ENCODE assay signal across 8 cellular contexts in the genomic region with DNA sequence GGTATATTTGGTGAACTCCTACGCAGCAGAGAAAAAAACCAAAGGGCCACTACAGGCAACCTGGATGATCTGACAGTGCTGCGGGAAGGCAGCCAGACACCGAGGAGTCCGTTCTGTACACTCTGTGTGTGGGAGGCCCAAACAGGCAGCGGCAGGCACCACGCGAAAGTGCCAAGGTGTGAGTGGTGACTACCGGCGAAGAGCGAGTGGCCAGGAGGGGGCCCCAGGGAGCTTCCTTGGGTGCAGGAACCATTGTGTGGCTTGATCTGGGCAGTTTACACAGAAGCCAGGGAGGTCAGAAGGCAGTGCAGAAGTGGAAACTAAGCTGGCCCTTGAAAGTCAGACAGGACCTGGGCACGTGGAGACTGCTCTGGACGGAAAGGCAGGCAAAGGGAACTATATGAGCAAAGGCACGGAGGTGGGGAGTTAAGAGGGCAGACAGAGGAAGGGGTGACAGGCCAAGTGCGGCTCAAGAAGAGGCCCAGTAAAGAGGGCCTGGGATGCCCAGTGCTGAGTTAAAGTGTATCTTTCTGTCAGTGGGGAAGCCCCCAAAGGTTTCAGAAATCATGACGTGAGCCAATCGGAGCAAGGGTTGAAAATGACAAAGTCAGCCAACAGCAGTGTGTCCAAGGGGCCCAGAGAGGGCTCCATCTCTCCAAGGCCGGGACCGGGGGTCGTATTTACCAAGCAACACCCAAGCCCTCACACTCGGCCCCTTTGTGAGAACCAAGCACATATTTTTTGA. TPM values are rescaled to one million over a fixed set of nuclear protein-coding genes. Genes with fewer than 3 reads are reported as not detected.
A peak's percentile ranks its signal among the peaks of the same experiment; 100 is the strongest.
DNase-seq lines count a peak whose midpoint lies in the region; ATAC-seq and TF ChIP-seq lines count a peak whose summit lies in the region.

No MANE protein-coding gene starts in this region.

- no peak overlapping the region for H3K4me3 Mint-ChIP-seq in activated CD8-positive, alpha-beta T cell treated with anti-CD3 and anti-CD28 coated beads for 36 hours
- no peak overlapping the region for H3K4me3 Mint-ChIP-seq in nephron progenitor cell

- TF ChIP-seq CTCF in BE2C (IDR thresholded peaks at IDR 0.05; ENCODE audit: low read depth, low read length) (peak; percentile 60), nephron progenitor cell (IDR thresholded peaks at IDR 0.05) (peak; percentile 23)
- peak; percentile 56 for TF ChIP-seq CTCF in activated CD8-positive, alpha-beta T cell treated with anti-CD3 and anti-CD28 coated beads for 36 hours (IDR thresholded peaks at IDR 0.05)

- DNase-seq in BE2C (peak; percentile 51), HT-29 (ENCODE audit: low spot score) (peak; percentile 40), erythroblast (lab: John Stamatoyannopoulos, UW) (peak; percentile 50 to 62), nephron progenitor cell (no peak), aorta (peak; percentile 61 to 85)
- peak; percentile 73 for DNase-seq in activated CD8-positive, alpha-beta T cell treated with anti-CD3 and anti-CD28 coated beads for 36 hours

- 59 to 65% methylated on average over 20 of the region's 20 CpGs for WGBS in aorta, 2 donors

- H3K4me3 ChIP-seq in BE2C (ENCODE audit: low read depth, low read length) (no peak overlapping the region), aorta (ENCODE audit: low read length in 2 of 2) (no peak overlapping the region)

- no peak for TF ChIP-seq POLR2A in erythroblast (IDR thresholded peaks at IDR 0.05; ENCODE audit: low read length)

- H3K27ac Mint-ChIP-seq in activated CD8-positive, alpha-beta T cell treated with anti-CD3 and anti-CD28 coated beads for 36 hours = peak overlapping the region; percentile 34
- H3K27ac Mint-ChIP-seq in nephron progenitor cell = no peak overlapping the region

- H3K4me1 ChIP-seq in BE2C = 0 out of 2 replicates have a peak, but pooled peaks cover 4% of the 10 kb centered on the region
- peaks cover 0 to 8% of the 10 kb centered on the region in 2 donors for H3K4me1 ChIP-seq in aorta (ENCODE audit: control insufficient read depth in 1 of 2, insufficient read depth in 2 of 2, low read length in 2 of 2)

- intact Hi-C loops in activated CD8-positive, alpha-beta T cell treated with anti-CD3 and anti-CD28 coated beads for 36 hours (cut with micrococcal nuclease) = no loop called here
- intact Hi-C loops in aorta (cut with DNase I) = loop anchor here (2.0 to 5.0 kb wide), 2 partner anchors 80 to 91 kb away; no protein-coding TSS in a partner anchor

- H3K9me3 Mint-ChIP-seq in activated CD8-positive, alpha-beta T cell treated with anti-CD3 and anti-CD28 coated beads for 36 hours = no peaks in the 10 kb centered on the region
- no peaks in the 10 kb centered on the region for H3K9me3 Mint-ChIP-seq in nephron progenitor cell

- peak; percentile 79 for ATAC-seq in activated CD8-positive, alpha-beta T cell treated with anti-CD3 and anti-CD28 coated beads for 36 hours
- ATAC-seq in aorta (ENCODE audit: low FRiP score) (peak; percentile 38), GM21423 (IDR thresholded peaks at IDR 0.05; ENCODE audit: unreplicated experiment) (no peak), HG03432 (IDR thresholded peaks at IDR 0.05; ENCODE audit: unreplicated experiment) (no peak)

- H3K36me3 Mint-ChIP-seq in activated CD8-positive, alpha-beta T cell treated with anti-CD3 and anti-CD28 coated beads for 36 hours (ENCODE audit: low read depth) = peaks cover 3% of the 10 kb centered on the region
- peaks cover 39% of the 10 kb centered on the region for H3K36me3 Mint-ChIP-seq in nephron progenitor cell (ENCODE audit: low read depth)

- H3K9me3 ChIP-seq in BE2C (no peaks in the 10 kb centered on the region), aorta (ENCODE audit: control insufficient read depth, low read length) (no peaks in the 10 kb centered on the region)

- POLR2A ChIA-PET in activated CD8-positive, alpha-beta T cell treated with anti-CD3 and anti-CD28 coated beads for 36 hours (lab: Charles Lee) = interaction anchor here (1.5 kb wide), 1 partner anchor 8 kb away, joined by 4 read pairs; no protein-coding TSS in a partner anchor

- H3K4me1 Mint-ChIP-seq in activated CD8-positive, alpha-beta T cell treated with anti-CD3 and anti-CD28 coated beads for 36 hours (ENCODE audit: low read depth) = peaks cover 27% of the 10 kb centered on the region
- peaks cover 58% of the 10 kb centered on the region for H3K4me1 Mint-ChIP-seq in nephron progenitor cell

- H3K27me3 Mint-ChIP-seq in activated CD8-positive, alpha-beta T cell treated with anti-CD3 and anti-CD28 coated beads for 36 hours = no peaks in the 10 kb centered on the region
- H3K27me3 Mint-ChIP-seq in nephron progenitor cell (ENCODE audit: low read depth, poor library complexity) = peaks cover 9% of the 10 kb centered on the region

- H3K36me3 ChIP-seq in BE2C = no peaks in the 10 kb centered on the region
- H3K36me3 ChIP-seq in aorta (ENCODE audit: control insufficient read depth in 1 of 2, insufficient read depth in 2 of 2, low read length in 1 of 2) = no peaks in the 10 kb centered on the region

- H3K27me3 ChIP-seq in BE2C (no peaks in the 10 kb centered on the region), aorta (ENCODE audit: control insufficient read depth in 1 of 2, insufficient read depth in 2 of 2, low read length in 1 of 2) (no peaks in the 10 kb centered on the region)

- CTCF ChIA-PET in activated CD8-positive, alpha-beta T cell treated with anti-CD3 and anti-CD28 coated beads for 36 hours (lab: Charles Lee) = interaction anchor here (0.7 to 1.8 kb wide), 3 partner anchors 9 to 210 kb away, joined by 5 to 6 read pairs (median 6); no protein-coding TSS in a partner anchor

- no peak overlapping the region for H3K27ac ChIP-seq in aorta (ENCODE audit: low read depth in 1 of 2, low read length in 2 of 2)

RNA-seq across cellular contexts. Expression of a gene that starts 10.6 kb away (rescaled TPM):
- polyA plus RNA-seq in BE2C (2012; ENCODE audit: insufficient read depth, insufficient read length, low read depth) = 51.4 TPM
- 26.9 and 30.7 TPM in 2 replicates for total RNA-seq in HT-29 (2014; rRNA removed; shearing (Covaris generic))
- 10 to 100 TPM; 15.7 to 16.8 TPM for total RNA-seq in activated CD8-positive, alpha-beta T cell treated with anti-CD3 and anti-CD28 coated beads for 36 hours
- 10 to 100 TPM; 96.3 to 96.9 TPM for total RNA-seq in aorta
- 10 to 100 TPM; 17.2 to 46.8 TPM for polyA plus RNA-seq in aorta

RNA-seq across cellular contexts. Expression of a gene that starts 55.0 kb away (rescaled TPM):
- polyA plus RNA-seq in BE2C (2012; ENCODE audit: insufficient read depth, insufficient read length, low read depth) = 460 TPM
- 127 and 152 TPM in 2 replicates for total RNA-seq in HT-29 (2014; rRNA removed; shearing (Covaris generic))
- total RNA-seq in activated CD8-positive, alpha-beta T cell treated with anti-CD3 and anti-CD28 coated beads for 36 hours = 100 to 1,000 TPM; 123 TPM
- 100 to 1,000 TPM; 144 to 167 TPM for total RNA-seq in aorta
- 100 to 1,000 TPM in 1 of 2 donors, 10 to 100 TPM in 1; 37.4 to 160 TPM for polyA plus RNA-seq in aorta

Comparison
In these comparisons a context has a peak if more than half of its experiments do, and no peak if none do; other contexts are left out.
1. ATAC-seq: peak in activated CD8-positive, alpha-beta T cell treated with anti-CD3 and anti-CD28 coated beads for 36 hours (single experiment) and aorta (single experiment); none in GM21423 (single experiment) and HG03432 (single experiment).
2. Peak in every context shown above with its lines, with median percentiles within 50 percentile points of each other: CTCF ChIP-seq.